In genomic region chr1:207965602-207966387, GRCh38 we compare ENCODE assay signal across 14 cellular contexts. TPM values are rescaled to one million over a fixed set of nuclear protein-coding genes. Genes with fewer than 3 reads are reported as not detected.
A peak's percentile ranks its signal among the peaks of the same experiment; 100 is the strongest.
DNase-seq lines count a peak whose midpoint lies in the region; ATAC-seq and TF ChIP-seq lines count a peak whose summit lies in the region.
"Had no signal": no experiment of that assay in that cellular context is flagged by ENCODE, and none has a peak within 500 bp of the region (broad histone marks: within the 10 kb centered on the region; RNA-seq: fewer than 3 reads in every experiment).

No MANE protein-coding gene starts in this region.

- DNase-seq in CD4-positive, alpha-beta T cell, result no peak
- peak; percentile 86 for DNase-seq in ELF-1 (ENCODE audit: low read depth, low spot score)
- DNase-seq in OCI-LY7 (ENCODE audit: low spot score), result no peak
- DNase-seq in nephron progenitor cell, result peak; percentile 8
- no peak for DNase-seq in natural killer cell treated with Interleukin-12 subunit alpha and Interleukin-12 subunit beta and Interleukin-15 and Interleukin-18, amount 100 ng/mL, for 72 hours (ENCODE audit: low spot score)
- no peak for DNase-seq in Caco-2
- DNase-seq in NCI-H1694 (lab: John Stamatoyannopoulos, UW), result no peak
- DNase-seq: CD8-positive, alpha-beta memory T cell; NCI-H1105 treated with DMSO at 0.1 percent for 48 hours; NCI-H2029; NCI-H524 treated with DMSO at 0.1 percent for 48 hours; T-helper 1 cell had no signal

- intact Hi-C loops in CD4-positive, alpha-beta T cell (cut with DNase I, micrococcal nuclease), result loop anchor here in 1 of 2 experiments (10.0 kb wide), 1 partner anchor 311 kb away; no protein-coding TSS in a partner anchor
- intact Hi-C loops in OCI-LY7 (cut with micrococcal nuclease; ENCODE audit: unreplicated experiment) (no loop called here), Caco-2 (cut with micrococcal nuclease; ENCODE audit: unreplicated experiment) (no loop called here)

- no peak overlapping the region for H3K4me2 ChIP-seq in OCI-LY7 (ENCODE audit: low read length)

- WGBS in gastroesophageal sphincter (ENCODE audit: low coverage in 1 of 2), 2 donors, result 59 to 79% methylated on average over 6 to 9 of the region's 9 CpGs

- no peak for TF ChIP-seq POLR2A in gastroesophageal sphincter (IDR thresholded peaks at IDR 0.05)

- H3K9me3 Mint-ChIP-seq in CD4-positive, alpha-beta T cell, result no peaks in the 10 kb centered on the region
- peaks cover 7% of the 10 kb centered on the region for H3K9me3 Mint-ChIP-seq in nephron progenitor cell
- no peaks in the 10 kb centered on the region for H3K9me3 Mint-ChIP-seq in natural killer cell treated with Interleukin-12 subunit alpha and Interleukin-12 subunit beta and Interleukin-15 and Interleukin-18, amount 100 ng/mL, for 72 hours
- no peaks in the 10 kb centered on the region for H3K9me3 Mint-ChIP-seq in Caco-2 (ENCODE audit: unreplicated experiment)
- H3K9me3 Mint-ChIP-seq: CD8-positive, alpha-beta memory T cell had no signal

- H3K9me3 ChIP-seq in CD4-positive, alpha-beta T cell (ENCODE audit: control insufficient read depth, low read length), result no peaks in the 10 kb centered on the region
- H3K9me3 ChIP-seq in OCI-LY7 (ENCODE audit: low read length) (no peaks in the 10 kb centered on the region), Caco-2 (no peaks in the 10 kb centered on the region), gastroesophageal sphincter (no peaks in the 10 kb centered on the region)

- POLR2A ChIA-PET in CD4-positive, alpha-beta T cell (lab: Charles Lee), result no interaction called here
- POLR2A ChIA-PET in OCI-LY7 (lab: Charles Lee), result no interaction called here
- POLR2A ChIA-PET in Caco-2 (lab: Charles Lee), result no interaction called here

- no peaks in the 10 kb centered on the region for H3K36me3 ChIP-seq in OCI-LY7 (ENCODE audit: insufficient read depth, low read length)
- no peaks in the 10 kb centered on the region for H3K36me3 ChIP-seq in Caco-2 (ENCODE audit: control insufficient read depth, insufficient read depth, low read length)
- no peaks in the 10 kb centered on the region for H3K36me3 ChIP-seq in gastroesophageal sphincter

- H3K4me3 Mint-ChIP-seq in CD4-positive, alpha-beta T cell, result peak overlapping the region; percentile 59
- H3K4me3 Mint-ChIP-seq in nephron progenitor cell, result no peak overlapping the region
- no peak overlapping the region for H3K4me3 Mint-ChIP-seq in natural killer cell treated with Interleukin-12 subunit alpha and Interleukin-12 subunit beta and Interleukin-15 and Interleukin-18, amount 100 ng/mL, for 72 hours
- H3K4me3 Mint-ChIP-seq in Caco-2 (ENCODE audit: unreplicated experiment), result no peak overlapping the region

- no peaks in the 10 kb centered on the region for H4K20me1 ChIP-seq in OCI-LY7 (ENCODE audit: insufficient read depth, low read length)

- no peaks in the 10 kb centered on the region for H3K79me2 ChIP-seq in OCI-LY7 (ENCODE audit: insufficient read depth, low read depth, low read length)

- H3K4me3 ChIP-seq in OCI-LY7 (ENCODE audit: low read depth, low read length, poor library complexity, severe bottlenecking) (no peak overlapping the region), Caco-2 (ENCODE audit: low read depth, low read length) (no peak overlapping the region), gastroesophageal sphincter (no peak overlapping the region)
- H3K4me3 ChIP-seq: GM12878 had no signal

- peaks cover 8% of the 10 kb centered on the region for H3K4me1 Mint-ChIP-seq in CD4-positive, alpha-beta T cell (ENCODE audit: low read depth)
- peaks cover 28% of the 10 kb centered on the region for H3K4me1 Mint-ChIP-seq in nephron progenitor cell
- H3K4me1 Mint-ChIP-seq in natural killer cell treated with Interleukin-12 subunit alpha and Interleukin-12 subunit beta and Interleukin-15 and Interleukin-18, amount 100 ng/mL, for 72 hours (ENCODE audit: low read depth in 2 of 2), result peaks cover 9 to 13% of the 10 kb centered on the region in 2 donors
- peaks cover 5% of the 10 kb centered on the region for H3K4me1 Mint-ChIP-seq in Caco-2 (ENCODE audit: low read depth, unreplicated experiment)

- H3K4me1 ChIP-seq in OCI-LY7 (ENCODE audit: insufficient read depth, low read length, poor library complexity, severe bottlenecking), result peaks cover 9% of the 10 kb centered on the region
- peaks cover 10% of the 10 kb centered on the region; the same call in 1 of the 2 replicates for H3K4me1 ChIP-seq in Caco-2
- H3K4me1 ChIP-seq in gastroesophageal sphincter, result peaks cover 0 to 56% (median 8%) of the 10 kb centered on the region in 3 donors

- ATAC-seq in CD4-positive, alpha-beta T cell (ENCODE audit: poor library complexity), result no peak
- no peak for ATAC-seq in natural killer cell treated with Interleukin-12 subunit alpha and Interleukin-12 subunit beta and Interleukin-15 and Interleukin-18, amount 100 ng/mL, for 72 hours
- no peak for ATAC-seq in gastroesophageal sphincter
- ATAC-seq: GM12878 had no signal

- TF ChIP-seq EP300 in gastroesophageal sphincter (IDR thresholded peaks at IDR 0.05), result no peak

- no peaks in the 10 kb centered on the region for H3K9me2 ChIP-seq in OCI-LY7 (ENCODE audit: insufficient read depth, low read length)

- no peak overlapping the region for H3K27ac ChIP-seq in CD4-positive, alpha-beta T cell (ENCODE audit: low read depth, low read length)
- H3K27ac ChIP-seq in OCI-LY7 (ENCODE audit: low read depth, low read length, poor library complexity, severe bottlenecking) (no peak overlapping the region), gastroesophageal sphincter (peak overlapping the region in 2 of 4 donors; percentile 19 to 97)

- H3K27me3 ChIP-seq in CD4-positive, alpha-beta T cell (ENCODE audit: control insufficient read depth, insufficient read depth, low read length), result peaks cover 6% of the 10 kb centered on the region
- no peaks in the 10 kb centered on the region for H3K27me3 ChIP-seq in Caco-2 (replicated peaks; ENCODE audit: control insufficient read depth, insufficient read depth, low read length)
- H3K27me3 ChIP-seq in gastroesophageal sphincter, result no peaks in the 10 kb centered on the region

- H3K36me3 Mint-ChIP-seq in CD4-positive, alpha-beta T cell (ENCODE audit: low read depth), result no peaks in the 10 kb centered on the region
- H3K36me3 Mint-ChIP-seq in nephron progenitor cell (ENCODE audit: low read depth) (peaks cover 9% of the 10 kb centered on the region), Caco-2 (ENCODE audit: insufficient read depth, unreplicated experiment) (no peaks in the 10 kb centered on the region)
- no peaks in the 10 kb centered on the region for H3K36me3 Mint-ChIP-seq in natural killer cell treated with Interleukin-12 subunit alpha and Interleukin-12 subunit beta and Interleukin-15 and Interleukin-18, amount 100 ng/mL, for 72 hours
- H3K36me3 Mint-ChIP-seq: CD8-positive, alpha-beta memory T cell had no signal

- BruUV-seq in OCI-LY7 (replicated peaks; lab: Mats Ljungman, UMichigan) (no TSS peak), Caco-2 (replicated peaks; lab: Mats Ljungman, UMichigan) (no TSS peak)

- TF ChIP-seq CTCF in CD4-positive, alpha-beta T cell (IDR thresholded peaks at IDR 0.05), result no peak
- 0 out of 2 replicates have a peak, but pooled peaks have one; percentile 3 for TF ChIP-seq CTCF in OCI-LY7 (conservative IDR thresholded peaks at IDR 0.05; ENCODE audit: low read length)
- TF ChIP-seq CTCF in nephron progenitor cell (IDR thresholded peaks at IDR 0.05), result no peak
- no peak for TF ChIP-seq CTCF in Caco-2 (IDR thresholded peaks at IDR 0.05; ENCODE audit: insufficient read depth in 1 of 2, low read depth in 1 of 2, low read length in 1 of 2, severe bottlenecking in 1 of 2, unreplicated experiment in 1 of 2)
- no peak for TF ChIP-seq CTCF in gastroesophageal sphincter (IDR thresholded peaks at IDR 0.05)

- H3K27me3 Mint-ChIP-seq in CD4-positive, alpha-beta T cell, result peaks cover 20% of the 10 kb centered on the region
- H3K27me3 Mint-ChIP-seq in nephron progenitor cell (ENCODE audit: low read depth, poor library complexity) (peaks cover 42% of the 10 kb centered on the region), Caco-2 (ENCODE audit: insufficient read depth, unreplicated experiment) (peaks cover 6% of the 10 kb centered on the region)
- peaks cover 18 to 27% of the 10 kb centered on the region in 2 donors for H3K27me3 Mint-ChIP-seq in natural killer cell treated with Interleukin-12 subunit alpha and Interleukin-12 subunit beta and Interleukin-15 and Interleukin-18, amount 100 ng/mL, for 72 hours

- no peak overlapping the region for H3K27ac Mint-ChIP-seq in CD4-positive, alpha-beta T cell
- H3K27ac Mint-ChIP-seq in nephron progenitor cell, result no peak overlapping the region
- H3K27ac Mint-ChIP-seq in natural killer cell treated with Interleukin-12 subunit alpha and Interleukin-12 subunit beta and Interleukin-15 and Interleukin-18, amount 100 ng/mL, for 72 hours, result no peak overlapping the region
- H3K27ac Mint-ChIP-seq in Caco-2 (ENCODE audit: unreplicated experiment), result no peak overlapping the region
- H3K27ac Mint-ChIP-seq: CD8-positive, alpha-beta memory T cell had no signal

- CTCF ChIA-PET in CD4-positive, alpha-beta T cell (lab: Charles Lee), result interaction anchor here (1.1 to 1.2 kb wide), 2 partner anchors 81 to 137 kb away, joined by 3 to 4 read pairs; no protein-coding TSS in a partner anchor
- CTCF ChIA-PET in OCI-LY7 (lab: Charles Lee; ENCODE audit: unreplicated experiment) (no interaction called here), Caco-2 (lab: Charles Lee) (no interaction called here)

- no peak overlapping the region for H2AFZ ChIP-seq in OCI-LY7 (ENCODE audit: low read length)

RNA-seq across cellular contexts. Expression of gene CD34, which starts 54.9 kb away (rescaled TPM):
- total RNA-seq in CD4-positive, alpha-beta T cell, result not detected
- total RNA-seq in OCI-LY7 (2014; rRNA removed; shearing (Covaris generic)), result not detected in 2 replicates
- total RNA-seq in OCI-LY7 (2022), result not detected in 2 replicates
- not detected for total RNA-seq in natural killer cell treated with Interleukin-12 subunit alpha and Interleukin-12 subunit beta and Interleukin-15 and Interleukin-18, amount 100 ng/mL, for 72 hours
- not detected in 2 replicates for total RNA-seq in Caco-2 (2022)
- total RNA-seq in gastroesophageal sphincter, result 100 to 1,000 TPM in 1 of 4 donors, 10 to 100 TPM in 3; 38.9 to 114 (median 62.1) TPM
- total RNA-seq: CD8-positive, alpha-beta memory T cell had no signal

Comparison
In these comparisons a context has a peak if more than half of its experiments do, and no peak if none do; other contexts are left out.
1. DNase-seq: peak in ELF-1 (single experiment) and nephron progenitor cell (single experiment); none in CD4-positive, alpha-beta T cell (0 of 10), OCI-LY7 (single experiment), natural killer cell treated with Interleukin-12 subunit alpha and Interleukin-12 subunit beta and Interleukin-15 and Interleukin-18, amount 100 ng/mL, for 72 hours (single experiment), Caco-2 (0 of 2) and NCI-H1694 (single experiment).
2. RNA of gene CD34, which starts 54.9 kb away (total RNA-seq): 38.9 to 114 TPM in gastroesophageal sphincter; not detected in CD4-positive, alpha-beta T cell, not detected in natural killer cell treated with Interleukin-12 subunit alpha and Interleukin-12 subunit beta and Interleukin-15 and Interleukin-18, amount 100 ng/mL, for 72 hours, not detected in Caco-2 and not detected in OCI-LY7; every median in the first group is over 10 times any median in the second.